ENCODE assay signal across 1 cellular context in the genomic region with DNA sequence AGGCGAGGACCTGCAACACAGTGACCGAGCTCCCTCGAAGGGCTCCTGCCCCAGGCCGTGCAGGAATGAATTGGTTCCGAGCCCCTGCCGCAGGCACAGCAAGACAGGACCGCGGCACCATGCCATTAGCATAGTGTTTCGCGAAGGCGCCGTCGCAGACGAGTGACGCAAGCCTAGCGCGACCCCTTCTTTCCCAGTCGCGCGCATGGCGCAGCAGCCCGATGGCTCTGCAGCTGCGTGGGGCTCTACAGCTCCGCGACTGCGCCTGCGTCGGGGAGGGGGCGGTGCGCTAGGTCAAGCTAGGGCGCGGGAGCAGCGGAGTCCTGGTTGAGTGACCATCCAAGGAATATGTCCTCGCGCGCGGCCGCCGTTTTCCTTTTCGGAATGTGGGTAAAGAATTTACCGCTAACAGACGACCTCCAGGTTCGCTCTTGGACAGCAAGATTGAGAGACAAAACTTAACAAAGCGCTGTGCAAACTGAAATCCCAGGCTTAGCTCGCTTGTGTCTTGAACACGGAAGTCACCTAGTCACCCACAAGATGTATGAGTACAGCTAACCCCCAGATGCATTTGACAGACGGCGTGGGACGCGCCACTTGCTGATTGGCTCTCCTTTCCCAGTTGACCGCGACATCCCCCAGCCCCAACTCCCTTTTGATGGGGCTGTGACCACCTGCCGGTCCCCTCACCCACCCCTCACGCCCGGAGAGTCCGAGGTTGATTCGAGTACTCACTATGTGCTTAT.
TF ChIP-seq lines count a peak whose summit lies in the region.

TRMT61B (minus strand) TSS at position 164 of the 746 bp plus-strand sequence; CDS start at position 132, 32 bp downstream.

TF ChIP-seq in HepG2, 621 proteins besides CTCF, POLR2A, EP300 and RAD21 (continued from another document and continues in another):
- TF ChIP-seq CCAR2 (optimal IDR thresholded peaks at IDR 0.05; ENCODE audit: low read depth, low read length) (no peak), CBFB (CRISPR knock-in tag; IDR thresholded peaks at IDR 0.05) (peak; percentile 96), ARID4A (CRISPR knock-in tag; IDR thresholded peaks at IDR 0.05; ENCODE audit: borderline replicate concordance) (peak; percentile 100), ZNF607 (CRISPR knock-in tag; IDR thresholded peaks at IDR 0.05; ENCODE audit: borderline replicate concordance) (peak; percentile 83), PCBP1 (IDR thresholded peaks at IDR 0.05; ENCODE audit: borderline replicate concordance, low read depth, low read length) (peak; percentile 94; the same call in 1 of the 2 replicates), CREB3 (CRISPR knock-in tag; IDR thresholded peaks at IDR 0.05) (0 out of 2 replicates have a peak, but pooled peaks have one; percentile 74), ZNF512B (CRISPR knock-in tag; IDR thresholded peaks at IDR 0.05; ENCODE audit: borderline replicate concordance) (0 out of 2 replicates have a peak, but pooled peaks have one; percentile 48), PRMT3 (CRISPR knock-in tag; IDR thresholded peaks at IDR 0.05; ENCODE audit: borderline replicate concordance, low read depth) (peak; percentile 60; the same call in 1 of the 2 replicates), SNRNP70 (IDR thresholded peaks at IDR 0.05; ENCODE audit: low read depth, low read length) (no peak), LCORL (IDR thresholded peaks at IDR 0.05) (no peak), LCORL (CRISPR knock-in tag; IDR thresholded peaks at IDR 0.05) (peak; percentile 88), CENPBD1 (CRISPR knock-in tag; IDR thresholded peaks at IDR 0.05; ENCODE audit: borderline replicate concordance, low read depth) (no peak; the same call in 1 of the 2 replicates), KDM6A (CRISPR knock-in tag; IDR thresholded peaks at IDR 0.05; ENCODE audit: low read depth) (no peak; the same call in 1 of the 2 replicates), FOXK2 (IDR thresholded peaks at IDR 0.05) (peak; percentile 77), SIX1 (CRISPR knock-in tag; IDR thresholded peaks at IDR 0.05; ENCODE audit: borderline replicate concordance) (peak; percentile 45; the same call in 1 of the 2 replicates), ESRRA (CRISPR knock-in tag; IDR thresholded peaks at IDR 0.05; ENCODE audit: low read depth) (peak; percentile 62; the same call in 1 of the 2 replicates), SOX5 (CRISPR knock-in tag; IDR thresholded peaks at IDR 0.05; ENCODE audit: borderline replicate concordance) (peak; percentile 87), ZNF740 (CRISPR knock-in tag; IDR thresholded peaks at IDR 0.05) (no peak), GLI4 (CRISPR knock-in tag; IDR thresholded peaks at IDR 0.05; ENCODE audit: borderline replicate concordance) (0 out of 2 replicates have a peak, but pooled peaks have one; percentile 74), ZNF713 (CRISPR knock-in tag; IDR thresholded peaks at IDR 0.05) (peak; percentile 78; the same call in 1 of the 2 replicates), ZNF629 (CRISPR knock-in tag; conservative IDR thresholded peaks at IDR 0.05) (no peak), ZNF775 (CRISPR knock-in tag; IDR thresholded peaks at IDR 0.05; ENCODE audit: borderline replicate concordance) (no peak), TFE3 (CRISPR knock-in tag; IDR thresholded peaks at IDR 0.05) (peak; percentile 70), HNF4A (CRISPR knock-in tag; IDR thresholded peaks at IDR 0.05) (peak; percentile 58), ZSCAN12 (CRISPR knock-in tag; IDR thresholded peaks at IDR 0.05) (peak; percentile 26), ETV6 (CRISPR knock-in tag; conservative IDR thresholded peaks at IDR 0.05) (peak; percentile 95; the same call in 1 of the 2 replicates), ZNF709 (CRISPR knock-in tag; IDR thresholded peaks at IDR 0.05) (0 out of 2 replicates have a peak, but pooled peaks have one; percentile 42), ZNF232 (CRISPR knock-in tag; IDR thresholded peaks at IDR 0.05; ENCODE audit: borderline replicate concordance) (0 out of 2 replicates have a peak, but pooled peaks have one; percentile 71), ZNF430 (CRISPR knock-in tag; IDR thresholded peaks at IDR 0.05) (peak; percentile 98), ARID3A (IDR thresholded peaks at IDR 0.05; ENCODE audit: low read depth, low read length) (peak; percentile 28; the same call in 1 of the 2 replicates)
- TF ChIP-seq, protein P1, sequence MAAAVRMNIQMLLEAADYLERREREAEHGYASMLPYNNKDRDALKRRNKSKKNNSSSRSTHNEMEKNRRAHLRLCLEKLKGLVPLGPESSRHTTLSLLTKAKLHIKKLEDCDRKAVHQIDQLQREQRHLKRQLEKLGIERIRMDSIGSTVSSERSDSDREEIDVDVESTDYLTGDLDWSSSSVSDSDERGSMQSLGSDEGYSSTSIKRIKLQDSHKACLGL (CRISPR knock-in tag; IDR thresholded peaks at IDR 0.05), result peak; percentile 98
- TF ChIP-seq, protein P2, sequence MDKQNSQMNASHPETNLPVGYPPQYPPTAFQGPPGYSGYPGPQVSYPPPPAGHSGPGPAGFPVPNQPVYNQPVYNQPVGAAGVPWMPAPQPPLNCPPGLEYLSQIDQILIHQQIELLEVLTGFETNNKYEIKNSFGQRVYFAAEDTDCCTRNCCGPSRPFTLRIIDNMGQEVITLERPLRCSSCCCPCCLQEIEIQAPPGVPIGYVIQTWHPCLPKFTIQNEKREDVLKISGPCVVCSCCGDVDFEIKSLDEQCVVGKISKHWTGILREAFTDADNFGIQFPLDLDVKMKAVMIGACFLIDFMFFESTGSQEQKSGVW (CRISPR knock-in tag; IDR thresholded peaks at IDR 0.05; ENCODE audit: borderline replicate concordance), result no peak
- TF ChIP-seq, protein P3, sequence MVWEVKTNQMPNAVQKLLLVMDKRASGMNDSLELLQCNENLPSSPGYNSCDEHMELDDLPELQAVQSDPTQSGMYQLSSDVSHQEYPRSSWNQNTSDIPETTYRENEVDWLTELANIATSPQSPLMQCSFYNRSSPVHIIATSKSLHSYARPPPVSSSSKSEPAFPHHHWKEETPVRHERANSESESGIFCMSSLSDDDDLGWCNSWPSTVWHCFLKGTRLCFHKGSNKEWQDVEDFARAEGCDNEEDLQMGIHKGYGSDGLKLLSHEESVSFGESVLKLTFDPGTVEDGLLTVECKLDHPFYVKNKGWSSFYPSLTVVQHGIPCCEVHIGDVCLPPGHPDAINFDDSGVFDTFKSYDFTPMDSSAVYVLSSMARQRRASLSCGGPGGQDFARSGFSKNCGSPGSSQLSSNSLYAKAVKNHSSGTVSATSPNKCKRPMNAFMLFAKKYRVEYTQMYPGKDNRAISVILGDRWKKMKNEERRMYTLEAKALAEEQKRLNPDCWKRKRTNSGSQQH (CRISPR knock-in tag; IDR thresholded peaks at IDR 0.05; ENCODE audit: low read depth), result peak; percentile 98
- TF ChIP-seq, protein P4, sequence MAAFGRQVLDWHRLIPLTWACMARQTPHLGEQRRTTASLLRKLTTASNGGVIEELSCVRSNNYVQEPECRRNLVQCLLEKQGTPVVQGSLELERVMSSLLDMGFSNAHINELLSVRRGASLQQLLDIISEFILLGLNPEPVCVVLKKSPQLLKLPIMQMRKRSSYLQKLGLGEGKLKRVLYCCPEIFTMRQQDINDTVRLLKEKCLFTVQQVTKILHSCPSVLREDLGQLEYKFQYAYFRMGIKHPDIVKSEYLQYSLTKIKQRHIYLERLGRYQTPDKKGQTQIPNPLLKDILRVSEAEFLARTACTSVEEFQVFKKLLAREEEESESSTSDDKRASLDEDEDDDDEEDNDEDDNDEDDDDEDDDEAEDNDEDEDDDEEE (CRISPR knock-in tag; IDR thresholded peaks at IDR 0.05), result no peak; the same call in 1 of the 2 replicates
